8 cellular contexts compared by ENCODE assay signal in the genomic region with DNA sequence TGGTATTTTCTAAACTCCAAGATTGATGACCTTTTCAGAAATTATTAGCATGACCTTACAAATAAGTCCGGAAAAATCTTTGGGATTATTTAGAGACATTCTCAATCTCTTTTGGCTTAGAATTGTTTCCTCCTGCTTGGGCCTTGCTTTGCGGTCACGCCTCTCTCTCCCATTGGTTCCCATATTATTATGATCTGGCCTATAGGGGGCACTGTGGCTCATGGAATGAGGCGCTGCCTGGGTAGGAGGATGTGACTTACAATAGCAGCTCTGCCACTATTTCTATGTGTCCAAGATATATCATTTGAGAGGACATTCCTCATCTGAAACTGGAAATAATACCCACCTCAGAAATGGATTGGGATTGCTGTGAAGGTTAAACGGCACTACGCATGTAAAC.
A peak's percentile ranks its signal among the peaks of the same experiment; 100 is the strongest.
DNase-seq lines count a peak whose midpoint lies in the region; ATAC-seq, FAIRE-seq and TF ChIP-seq lines count a peak whose summit lies in the region.

No MANE protein-coding gene starts in this region.

- DNase-seq in heart right ventricle (no peak), left ventricle myocardium superior (no peak), SK-N-MC (ENCODE audit: low read depth, low spot score) (peak; percentile 14), kidney (no peak), dedifferentiated amniotic fluid mesenchymal stem cell (ENCODE audit: extremely low spot score) (no peak)

- H3K9ac ChIP-seq in SK-N-MC (ENCODE audit: insufficient read length) (no peak overlapping the region), kidney (ENCODE audit: low read length in 2 of 2) (no peak overlapping the region)

- intact Hi-C loops in heart right ventricle (cut with DNase I) (loop anchor here in 7 of 10 donors (5.0 to 10.0 kb wide), 6 partner anchors 318 to 741 kb away; no protein-coding TSS in a partner anchor), left ventricle myocardium superior (cut with micrococcal nuclease) (loop anchor here (5.0 to 10.0 kb wide), 2 partner anchors 541 to 748 kb away; no protein-coding TSS in a partner anchor), kidney (cut with DNase I) (loop anchor here (10.0 kb wide), 1 partner anchor 538 kb away; no protein-coding TSS in a partner anchor)

- TF ChIP-seq RAD21 in Ishikawa (IDR thresholded peaks at IDR 0.05; ENCODE audit: low read depth): peak; percentile 72

- H3K4me3 ChIP-seq in heart right ventricle (no peak overlapping the region), SK-N-MC (no peak overlapping the region), kidney (ENCODE audit: low read length in 2 of 2) (no peak overlapping the region)

- H3K36me3 ChIP-seq in heart right ventricle (no peaks in the 10 kb centered on the region), SK-N-MC (ENCODE audit: insufficient read depth, low read length) (no peaks in the 10 kb centered on the region), kidney (ENCODE audit: control insufficient read depth in 1 of 2, insufficient read depth in 2 of 2, low read length in 2 of 2) (no peaks in the 10 kb centered on the region)

- no peak for ATAC-seq in heart right ventricle
- no peak for ATAC-seq in left ventricle myocardium superior
- no peak for ATAC-seq in GM19452 (IDR thresholded peaks at IDR 0.05; ENCODE audit: unreplicated experiment)
- ATAC-seq in HG03521 (IDR thresholded peaks at IDR 0.05; ENCODE audit: unreplicated experiment): no peak

- peak in 6 of 9 donors; percentile 18 to 37 (median 29) for TF ChIP-seq CTCF in heart right ventricle (IDR thresholded peaks at IDR 0.05)
- peak; percentile 11 for TF ChIP-seq CTCF in kidney (IDR thresholded peaks at IDR 0.05; ENCODE audit: borderline replicate concordance, extremely low read depth, insufficient read depth)

- H3K27me3 ChIP-seq in heart right ventricle: peaks cover 0 to 3% (median 0%) of the 10 kb centered on the region in 7 donors

- WGBS in heart right ventricle, 2 donors: 70 to 72% methylated on average over 6 of the region's 6 CpGs

- H3K27ac ChIP-seq in heart right ventricle (no peak overlapping the region), SK-N-MC (no peak overlapping the region), kidney (ENCODE audit: low read depth in 2 of 2, low read length in 2 of 2) (no peak overlapping the region)

- TF ChIP-seq EP300 in Ishikawa (IDR thresholded peaks at IDR 0.05; ENCODE audit: borderline replicate concordance): no peak

- H3K4me1 ChIP-seq in heart right ventricle (no peaks in the 10 kb centered on the region), kidney (ENCODE audit: control insufficient read depth in 1 of 2, insufficient read depth in 1 of 2, low read depth in 1 of 2, low read length in 2 of 2) (no peaks in the 10 kb centered on the region)

- H3K9me3 ChIP-seq in heart right ventricle (no peaks in the 10 kb centered on the region), SK-N-MC (ENCODE audit: low read depth, low read length) (no peaks in the 10 kb centered on the region), kidney (ENCODE audit: control insufficient read depth in 1 of 2, low read length in 2 of 2) (no peaks in the 10 kb centered on the region)

- FAIRE-seq in kidney (lab: Jason Lieb, UNC): no peak

TF ChIP-seq in Ishikawa, 13 proteins besides CTCF, POLR2A, EP300 and RAD21:
- no peak for TF ChIP-seq EGR1 (IDR thresholded peaks at IDR 0.05)
- TF ChIP-seq FOXM1 (IDR thresholded peaks at IDR 0.05; ENCODE audit: borderline replicate concordance, low read depth): no peak
- TF ChIP-seq TAF1 (IDR thresholded peaks at IDR 0.05; ENCODE audit: low read depth): no peak
- no peak for TF ChIP-seq ZBTB7A (IDR thresholded peaks at IDR 0.05; ENCODE audit: low read depth)
- no peak for TF ChIP-seq CREB1 (IDR thresholded peaks at IDR 0.05; ENCODE audit: low read depth)
- TF ChIP-seq TCF12 (IDR thresholded peaks at IDR 0.05; ENCODE audit: low read depth): no peak
- no peak for TF ChIP-seq TEAD4 (IDR thresholded peaks at IDR 0.05)
- TF ChIP-seq, protein P1, sequence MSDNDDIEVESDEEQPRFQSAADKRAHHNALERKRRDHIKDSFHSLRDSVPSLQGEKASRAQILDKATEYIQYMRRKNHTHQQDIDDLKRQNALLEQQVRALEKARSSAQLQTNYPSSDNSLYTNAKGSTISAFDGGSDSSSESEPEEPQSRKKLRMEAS (IDR thresholded peaks at IDR 0.05): no peak
